ENCODE assay signal across 16 cellular contexts in genomic region chr1:195327361-195327760, GRCh38.
DNase-seq lines count a peak whose midpoint lies in the region; ATAC-seq and TF ChIP-seq lines count a peak whose summit lies in the region.
"Had no signal": no experiment of that assay in that cellular context is flagged by ENCODE, and none has a peak within 500 bp of the region (broad histone marks: within the 10 kb centered on the region; RNA-seq: fewer than 3 reads in every experiment).

No MANE protein-coding gene starts in this region.

- TF ChIP-seq POLR2A in Peyer's patch (IDR thresholded peaks at IDR 0.05): no peak

- H4K20me1 ChIP-seq in GM23338 (replicated peaks; ENCODE audit: insufficient read depth): no peaks in the 10 kb centered on the region
- H4K20me1 ChIP-seq: BLaER1 treated with 17β-estradiol and CSF1 and Interleukin-3, amounts not matched to agents 10 nM and 100 nM had no signal

- no peaks in the 10 kb centered on the region for H3K27me3 Mint-ChIP-seq in Calu3 (ENCODE audit: unreplicated experiment)
- H3K27me3 Mint-ChIP-seq in GM23338 (ENCODE audit: insufficient read depth, low read depth, poor library complexity): no peaks in the 10 kb centered on the region
- H3K27me3 Mint-ChIP-seq: B cell had no signal

- H3K9me3 ChIP-seq in neuronal stem cell (replicated peaks in 1 of 2; ENCODE audit: control insufficient read depth in 2 of 2, insufficient read depth in 1 of 2, low read depth in 1 of 2, low read length in 2 of 2) (no peaks in the 10 kb centered on the region), Peyer's patch (no peaks in the 10 kb centered on the region)
- H3K9me3 ChIP-seq: BLaER1 treated with 17β-estradiol and CSF1 and Interleukin-3, amounts not matched to agents 10 nM and 100 nM had no signal

- no peak overlapping the region for H4K91ac ChIP-seq in neuronal stem cell (ENCODE audit: low read depth, low read length, poor library complexity)

- H2BK15ac ChIP-seq in neuronal stem cell (ENCODE audit: low read length): no peak overlapping the region

- TF ChIP-seq CTCF in Calu3 (IDR thresholded peaks at IDR 0.05; ENCODE audit: unreplicated experiment) (no peak), GM23338 (conservative IDR thresholded peaks at IDR 0.05; ENCODE audit: low read depth in 2 of 2) (no peak), Peyer's patch (IDR thresholded peaks at IDR 0.05) (no peak)

- H3K4me3 ChIP-seq in GM23338 (no peak overlapping the region), neuronal stem cell (ENCODE audit: low read length in 2 of 2) (no peak overlapping the region), Peyer's patch (no peak overlapping the region)
- H3K4me3 ChIP-seq: BLaER1 treated with 17β-estradiol and CSF1 and Interleukin-3, amounts not matched to agents 10 nM and 100 nM; K562 had no signal

- H3K9me2 ChIP-seq in GM23338 (ENCODE audit: insufficient read depth): no peaks in the 10 kb centered on the region

- H3K36me3 ChIP-seq in GM23338 (ENCODE audit: insufficient read depth): no peaks in the 10 kb centered on the region
- H3K36me3 ChIP-seq in neuronal stem cell (replicated peaks in 1 of 2; ENCODE audit: control insufficient read depth in 2 of 2, insufficient read depth in 2 of 2, low read length in 2 of 2): no peaks in the 10 kb centered on the region
- H3K36me3 ChIP-seq in Peyer's patch: no peaks in the 10 kb centered on the region
- H3K36me3 ChIP-seq: BLaER1 treated with 17β-estradiol and CSF1 and Interleukin-3, amounts not matched to agents 10 nM and 100 nM had no signal

- no peak overlapping the region for H2AK5ac ChIP-seq in neuronal stem cell (ENCODE audit: low read depth, low read length)

- H3K4me1 ChIP-seq in GM23338 (ENCODE audit: insufficient read depth): no peaks in the 10 kb centered on the region
- H3K4me1 ChIP-seq in neuronal stem cell (ENCODE audit: control insufficient read depth in 2 of 2, insufficient read depth in 1 of 2, low read depth in 1 of 2, low read length in 2 of 2): no peaks in the 10 kb centered on the region
- no peaks in the 10 kb centered on the region for H3K4me1 ChIP-seq in Peyer's patch

- H4K8ac ChIP-seq in neuronal stem cell (ENCODE audit: low read depth, low read length): no peak overlapping the region

- no peaks in the 10 kb centered on the region for H3K79me1 ChIP-seq in neuronal stem cell (ENCODE audit: low read depth, low read length)

- ATAC-seq in GM23338 (no peak), GM19452 (IDR thresholded peaks at IDR 0.05; ENCODE audit: unreplicated experiment) (no peak)
- ATAC-seq: K562 had no signal

- no peak overlapping the region for H2BK120ac ChIP-seq in neuronal stem cell (ENCODE audit: low read depth, low read length)

- H3K36me3 Mint-ChIP-seq in Calu3 (ENCODE audit: insufficient read depth, unreplicated experiment) (no peaks in the 10 kb centered on the region), GM23338 (ENCODE audit: low read depth) (no peaks in the 10 kb centered on the region)
- H3K36me3 Mint-ChIP-seq: CD8-positive, alpha-beta memory T cell had no signal

- intact Hi-C loops in Calu3 (cut with micrococcal nuclease; ENCODE audit: unreplicated experiment): no loop called here

- no peak overlapping the region for H3K14ac ChIP-seq in neuronal stem cell (ENCODE audit: low read length)

- no peaks in the 10 kb centered on the region for H3K27me3 ChIP-seq in GM23338 (ENCODE audit: insufficient read depth)
- no peaks in the 10 kb centered on the region for H3K27me3 ChIP-seq in neuronal stem cell (ENCODE audit: control insufficient read depth in 3 of 3, insufficient read depth in 3 of 3, low read depth in 1 of 3, low read length in 3 of 3)
- no peaks in the 10 kb centered on the region for H3K27me3 ChIP-seq in Peyer's patch
- H3K27me3 ChIP-seq: BLaER1 treated with 17β-estradiol and CSF1 and Interleukin-3, amounts not matched to agents 10 nM and 100 nM had no signal

- BruUV-seq in Calu3 (replicated peaks; lab: Mats Ljungman, UMichigan): no TSS peak

- H3K4me3 Mint-ChIP-seq in Calu3 (ENCODE audit: low read depth, unreplicated experiment): no peak overlapping the region
- H3K4me3 Mint-ChIP-seq in GM23338: no peak overlapping the region
- H3K4me3 Mint-ChIP-seq: B cell; CD8-positive, alpha-beta memory T cell had no signal

- no peak overlapping the region for H3K4ac ChIP-seq in neuronal stem cell (ENCODE audit: low read length)

- H3K27ac Mint-ChIP-seq in Calu3 (ENCODE audit: unreplicated experiment): peak overlapping the region; percentile 9
- H3K27ac Mint-ChIP-seq in GM23338: peak overlapping the region; percentile 37; the same call in 1 of the 2 replicates
- H3K27ac Mint-ChIP-seq: B cell; CD8-positive, alpha-beta memory T cell had no signal

- peaks cover 9% of the 10 kb centered on the region for H3K4me1 Mint-ChIP-seq in Calu3 (ENCODE audit: low read depth, unreplicated experiment)
- H3K4me1 Mint-ChIP-seq in GM23338: peaks cover 6% of the 10 kb centered on the region; the same call in 2 of the 3 replicates
- H3K4me1 Mint-ChIP-seq: B cell; CD8-positive, alpha-beta memory T cell had no signal

- no CpG with 5 or more reads among the region's 1 CpG for WGBS in neuronal stem cell (ENCODE audit: extremely low coverage in 2 of 2, insufficient read length in 2 of 2, insufficient replicate concordance in 1 of 2), 2 donors

- H3K9ac ChIP-seq in neuronal stem cell (ENCODE audit: low read depth, low read length, poor library complexity): no peak overlapping the region
- H3K9ac ChIP-seq: BLaER1 treated with 17β-estradiol and CSF1 and Interleukin-3, amounts not matched to agents 10 nM and 100 nM had no signal

- H2BK5ac ChIP-seq in neuronal stem cell (ENCODE audit: low read length): no peak overlapping the region

- peaks cover 7% of the 10 kb centered on the region for H3K9me3 Mint-ChIP-seq in Calu3 (ENCODE audit: low read depth, unreplicated experiment)
- H3K9me3 Mint-ChIP-seq in GM23338: no peaks in the 10 kb centered on the region

- H3K23ac ChIP-seq in neuronal stem cell (ENCODE audit: low read depth, low read length, poor library complexity): no peak overlapping the region

- no peak overlapping the region for H2AFZ ChIP-seq in GM23338
- H2AFZ ChIP-seq in neuronal stem cell (ENCODE audit: low read length): peak overlapping the region; percentile 21

- no peaks in the 10 kb centered on the region for H3K79me2 ChIP-seq in GM23338 (replicated peaks; ENCODE audit: insufficient read depth)

- no peak overlapping the region for H3K18ac ChIP-seq in neuronal stem cell (ENCODE audit: low read length)

- H3K27ac ChIP-seq in GM23338 (ENCODE audit: low read depth) (no peak overlapping the region), neuronal stem cell (replicated peaks; ENCODE audit: low read length) (no peak overlapping the region), Peyer's patch (no peak overlapping the region)
- H3K27ac ChIP-seq: BLaER1 treated with 17β-estradiol and CSF1 and Interleukin-3, amounts not matched to agents 10 nM and 100 nM had no signal

- no peaks in the 10 kb centered on the region for H3F3A ChIP-seq in GM23338 (replicated peaks; ENCODE audit: low read depth)

- CTCF ChIA-PET in Calu3 (lab: Charles Lee): no interaction called here

- no peak overlapping the region for H2BK12ac ChIP-seq in neuronal stem cell (ENCODE audit: low read length)

- DNase-seq in Calu3: no peak
- DNase-seq in GM23338 (ENCODE audit: low spot score): no peak
- peak; percentile 11 for DNase-seq in inferior parietal cortex (ENCODE audit: extremely low spot score)
- no peak for DNase-seq in neuronal stem cell (ENCODE audit: low spot score)
- DNase-seq in Peyer's patch: no peak
- DNase-seq in DMS114 treated with DMSO at 0.1 percent for 48 hours (lab: John Stamatoyannopoulos, UW; ENCODE audit: unreplicated experiment): no peak
- DNase-seq: CD8-positive, alpha-beta memory T cell; COR-L47; DMS153; DMS79; GDM1; HCEC 1CT had no signal

- no peak overlapping the region for H3K4me2 ChIP-seq in GM23338
- H3K4me2 ChIP-seq in neuronal stem cell (ENCODE audit: insufficient read depth, low read length, poor library complexity, severe bottlenecking): no peak overlapping the region

TF ChIP-seq in GM23338, 12 proteins besides CTCF, POLR2A, EP300 and RAD21 (continues in another document):
- TF ChIP-seq JUNB (IDR thresholded peaks at IDR 0.05; ENCODE audit: unreplicated experiment) (no peak), STAT1 (IDR thresholded peaks at IDR 0.05; ENCODE audit: unreplicated experiment) (no peak), CREB1 (CRISPR knock-in tag; IDR thresholded peaks at IDR 0.05; ENCODE audit: low read depth) (no peak), EZH2phosphoT487 (IDR thresholded peaks at IDR 0.05; ENCODE audit: unreplicated experiment) (no peak), NANOG (IDR thresholded peaks at IDR 0.05; ENCODE audit: borderline replicate concordance) (no peak)
- TF ChIP-seq, protein P1, sequence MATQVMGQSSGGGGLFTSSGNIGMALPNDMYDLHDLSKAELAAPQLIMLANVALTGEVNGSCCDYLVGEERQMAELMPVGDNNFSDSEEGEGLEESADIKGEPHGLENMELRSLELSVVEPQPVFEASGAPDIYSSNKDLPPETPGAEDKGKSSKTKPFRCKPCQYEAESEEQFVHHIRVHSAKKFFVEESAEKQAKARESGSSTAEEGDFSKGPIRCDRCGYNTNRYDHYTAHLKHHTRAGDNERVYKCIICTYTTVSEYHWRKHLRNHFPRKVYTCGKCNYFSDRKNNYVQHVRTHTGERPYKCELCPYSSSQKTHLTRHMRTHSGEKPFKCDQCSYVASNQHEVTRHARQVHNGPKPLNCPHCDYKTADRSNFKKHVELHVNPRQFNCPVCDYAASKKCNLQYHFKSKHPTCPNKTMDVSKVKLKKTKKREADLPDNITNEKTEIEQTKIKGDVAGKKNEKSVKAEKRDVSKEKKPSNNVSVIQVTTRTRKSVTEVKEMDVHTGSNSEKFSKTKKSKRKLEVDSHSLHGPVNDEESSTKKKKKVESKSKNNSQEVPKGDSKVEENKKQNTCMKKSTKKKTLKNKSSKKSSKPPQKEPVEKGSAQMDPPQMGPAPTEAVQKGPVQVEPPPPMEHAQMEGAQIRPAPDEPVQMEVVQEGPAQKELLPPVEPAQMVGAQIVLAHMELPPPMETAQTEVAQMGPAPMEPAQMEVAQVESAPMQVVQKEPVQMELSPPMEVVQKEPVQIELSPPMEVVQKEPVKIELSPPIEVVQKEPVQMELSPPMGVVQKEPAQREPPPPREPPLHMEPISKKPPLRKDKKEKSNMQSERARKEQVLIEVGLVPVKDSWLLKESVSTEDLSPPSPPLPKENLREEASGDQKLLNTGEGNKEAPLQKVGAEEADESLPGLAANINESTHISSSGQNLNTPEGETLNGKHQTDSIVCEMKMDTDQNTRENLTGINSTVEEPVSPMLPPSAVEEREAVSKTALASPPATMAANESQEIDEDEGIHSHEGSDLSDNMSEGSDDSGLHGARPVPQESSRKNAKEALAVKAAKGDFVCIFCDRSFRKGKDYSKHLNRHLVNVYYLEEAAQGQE (IDR thresholded peaks at IDR 0.05; ENCODE audit: unreplicated experiment): no peak
